ENCODE assay signal across 9 cellular contexts in the genomic region with DNA sequence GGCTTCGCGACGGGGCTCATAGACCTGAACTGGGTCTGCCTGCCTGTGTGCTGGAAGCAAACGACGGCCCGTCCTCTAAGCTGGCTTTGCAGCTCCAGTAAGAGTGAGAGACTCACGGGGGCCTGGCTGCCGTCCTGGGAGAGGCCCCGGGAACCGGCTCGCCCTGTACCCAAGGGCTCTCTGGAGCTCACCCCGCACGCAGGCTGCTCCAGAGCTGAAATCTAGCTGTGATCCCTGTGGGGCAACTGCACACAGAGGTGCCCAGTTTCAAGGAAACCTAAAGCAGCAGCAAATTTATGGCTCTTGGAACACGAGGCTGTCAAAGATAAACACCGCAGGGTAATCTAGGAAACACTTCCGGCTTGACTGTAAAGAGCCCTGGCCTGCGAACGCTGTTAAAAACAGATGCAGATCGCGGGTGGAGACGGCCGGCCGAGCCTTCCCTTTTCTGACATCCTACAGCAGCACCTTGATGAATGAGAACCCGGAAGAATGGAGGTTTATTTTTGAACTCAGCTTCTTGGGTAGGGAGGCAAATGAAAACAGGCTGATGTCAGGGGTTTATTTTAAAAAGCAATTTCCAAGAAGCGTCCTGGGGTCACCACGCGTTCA. TPM values are rescaled to one million over a fixed set of nuclear protein-coding genes. Genes with fewer than 3 reads are reported as not detected.
DNase-seq lines count a peak whose midpoint lies in the region; ATAC-seq, FAIRE-seq and TF ChIP-seq lines count a peak whose summit lies in the region.
"Had no signal": no experiment of that assay in that cellular context is flagged by ENCODE, and none has a peak within 500 bp of the region (broad histone marks: within the 10 kb centered on the region; RNA-seq: fewer than 3 reads in every experiment).

No MANE protein-coding gene starts in this region.

- no TSS peak for BruUV-seq in K562 (replicated peaks; lab: Mats Ljungman, UMichigan)

- DNase-seq in AG08396 (ENCODE audit: low spot score) (peak; percentile 62), LNCaP clone FGC (ENCODE audit: low read depth) (peak; percentile 81), K562 (ENCODE audit: extremely low read depth in 1 of 4, low spot score in 3 of 4) (peak; percentile 69 to 92 (median 81)), lung microvascular endothelial cell (ENCODE audit: low read depth in 2 of 2) (peak; percentile 48 to 71), WERI-Rb-1 (no peak)
- DNase-seq in effector memory CD4-positive, alpha-beta T cell = no peak

- peak; percentile 84; the same call in 1 of the 2 replicates for TF ChIP-seq EP300 in K562 (IDR thresholded peaks at IDR 0.05; ENCODE audit: low read length)

- intact Hi-C loops in K562 (cut with micrococcal nuclease) = loop anchor here (5.0 kb wide), 1 partner anchor 40 kb away; no protein-coding TSS in a partner anchor

- H3K9ac ChIP-seq in K562 (ENCODE audit: insufficient read depth in 1 of 2, low read depth in 2 of 2, low read length in 2 of 2) = peak overlapping the region; percentile 55 to 93

- CTCF ChIA-PET in K562 (lab: Yijun Ruan, JAX; ENCODE audit: low intra/inter-chr PET ratio) = interaction anchor here (0.6 kb wide), 1 partner anchor 46 kb away, joined by 4 read pairs; no protein-coding TSS in a partner anchor

- TF ChIP-seq CTCF in LNCaP clone FGC (IDR thresholded peaks at IDR 0.05; ENCODE audit: control insufficient read depth, extremely low read depth, insufficient read depth) = no peak
- no peak for TF ChIP-seq CTCF in K562 (IDR thresholded peaks at IDR 0.05 in 2 of 3, conservative IDR thresholded peaks at IDR 0.05 in 1 of 3; ENCODE audit: insufficient read depth in 2 of 3, low read depth in 1 of 3, low read length in 3 of 3)
- no peak for TF ChIP-seq CTCF in WERI-Rb-1 (IDR thresholded peaks at IDR 0.05; ENCODE audit: low read depth, low read length)

- no peaks in the 10 kb centered on the region for H4K20me1 ChIP-seq in K562 (replicated peaks; ENCODE audit: control insufficient read depth, insufficient read depth, low read length)

- POLR2A ChIA-PET in K562 (lab: Yijun Ruan, JAX) = interaction anchor here (0.6 to 3.3 kb wide), 6 partner anchors 9 to 591 kb away, joined by 3 to 12 read pairs (median 4); no protein-coding TSS in a partner anchor

- ATAC-seq in K562 (peak; percentile 87), HG02885 (IDR thresholded peaks at IDR 0.05; ENCODE audit: poor library complexity, unreplicated experiment) (no peak), GM18907 (IDR thresholded peaks at IDR 0.05; ENCODE audit: unreplicated experiment) (no peak)

- no peaks in the 10 kb centered on the region for H3K27me3 ChIP-seq in K562 (ENCODE audit: control insufficient read depth in 2 of 2, insufficient read depth in 2 of 2, low read length in 2 of 2)
- H3K27me3 ChIP-seq in WERI-Rb-1 (ENCODE audit: insufficient read depth, low read depth, severe bottlenecking) = no peaks in the 10 kb centered on the region
- H3K27me3 ChIP-seq in effector memory CD4-positive, alpha-beta T cell (replicated peaks; ENCODE audit: control insufficient read depth, insufficient read depth, low read length, poor library complexity, severe bottlenecking) = no peaks in the 10 kb centered on the region

- peak overlapping the region; percentile 53 for H3K4me2 ChIP-seq in K562 (ENCODE audit: insufficient read depth, low read length)

- no peak overlapping the region for H3K4me3 ChIP-seq in LNCaP clone FGC (ENCODE audit: low read depth, low read length)
- H3K4me3 ChIP-seq in K562 = no peak overlapping the region
- H3K4me3 ChIP-seq in WERI-Rb-1 (ENCODE audit: low read depth, low read length) = no peak overlapping the region
- no peak overlapping the region for H3K4me3 ChIP-seq in effector memory CD4-positive, alpha-beta T cell (ENCODE audit: insufficient read depth, low read depth, low read length, poor library complexity, severe bottlenecking)

- H3K9me3 ChIP-seq in K562 (replicated peaks; ENCODE audit: control insufficient read depth, insufficient read depth, low read depth, low read length) (no peaks in the 10 kb centered on the region), WERI-Rb-1 (ENCODE audit: severe bottlenecking) (no peaks in the 10 kb centered on the region)
- no peaks in the 10 kb centered on the region for H3K9me3 ChIP-seq in effector memory CD4-positive, alpha-beta T cell (ENCODE audit: control insufficient read depth, low read length)

- WGBS in K562 (ENCODE audit: insufficient coverage, low coverage, missing lambda C conversion rate) = 3% methylated on average over 18 of the region's 27 CpGs

- no peaks in the 10 kb centered on the region for H3K79me2 ChIP-seq in K562 (ENCODE audit: control insufficient read depth, insufficient read depth, low read length)

- H3K27ac ChIP-seq in K562 (ENCODE audit: extremely low read depth, low read depth, low read length) (peak overlapping the region; percentile 84), WERI-Rb-1 (no peak overlapping the region)
- no peak overlapping the region for H3K27ac ChIP-seq in effector memory CD4-positive, alpha-beta T cell (ENCODE audit: insufficient read depth, low read length, poor library complexity, severe bottlenecking)

- TF ChIP-seq RAD21 in K562 (CRISPR knock-in tag; conservative IDR thresholded peaks at IDR 0.05 in 1 of 2, IDR thresholded peaks at IDR 0.05 in 1 of 2) = 0 out of 4 replicates have a peak, but pooled peaks have one; percentile 12

- H3K36me3 ChIP-seq in K562 (ENCODE audit: control insufficient read depth, insufficient read depth, low read length) (no peaks in the 10 kb centered on the region; the same call in 2 of the 3 replicates), WERI-Rb-1 (no peaks in the 10 kb centered on the region)
- H3K36me3 ChIP-seq in effector memory CD4-positive, alpha-beta T cell (ENCODE audit: control insufficient read depth, insufficient read depth, low read length) = no peaks in the 10 kb centered on the region

- peaks cover 36 to 66% of the 10 kb centered on the region in 2 experiments for H3K4me1 ChIP-seq in K562 (replicated peaks in 1 of 2; ENCODE audit: control insufficient read depth in 2 of 2, insufficient read depth in 2 of 2, low read length in 2 of 2)
- H3K4me1 ChIP-seq in effector memory CD4-positive, alpha-beta T cell (ENCODE audit: control insufficient read depth, insufficient read depth, low read length, poor library complexity, severe bottlenecking) = peaks cover 32% of the 10 kb centered on the region

- TF ChIP-seq POLR2A in K562 (conservative IDR thresholded peaks at IDR 0.05) = peak; percentile 58; the same call in 1 of the 2 replicates

- in situ Hi-C loops in K562 (cut with MboI) = no loop called here

- H2AFZ ChIP-seq in K562 (ENCODE audit: low read depth, low read length) = peak overlapping the region; percentile 84

- FAIRE-seq in K562 (lab: Jason Lieb, UNC) = peak; percentile 95

- H3K9me1 ChIP-seq in K562 (ENCODE audit: control insufficient read depth, insufficient read depth, low read length) = no peaks in the 10 kb centered on the region

TF ChIP-seq in K562, 482 proteins besides CTCF, POLR2A, EP300 and RAD21 (continues in another document):
- TF ChIP-seq HDAC3 (IDR thresholded peaks at IDR 0.05; ENCODE audit: borderline replicate concordance, partially characterized antibody) = no peak
- TF ChIP-seq POLR2G (IDR thresholded peaks at IDR 0.05; ENCODE audit: low read depth, low read length) = peak; percentile 39; the same call in 1 of the 2 replicates
- TF ChIP-seq ZNF253 (CRISPR knock-in tag; conservative IDR thresholded peaks at IDR 0.05) = no peak
- 0 out of 2 replicates have a peak, but pooled peaks have one; percentile 51 for TF ChIP-seq NBN (IDR thresholded peaks at IDR 0.05; ENCODE audit: low read depth)
- TF ChIP-seq SNIP1 (IDR thresholded peaks at IDR 0.05; ENCODE audit: low read depth) = no peak
- TF ChIP-seq POLR3A (IDR thresholded peaks at IDR 0.05; ENCODE audit: borderline replicate concordance, extremely low read depth, insufficient read depth, insufficient read length) = no peak
- no peak for TF ChIP-seq ZKSCAN1 (IDR thresholded peaks at IDR 0.05; ENCODE audit: low read depth, low read length)
- peak; percentile 52 for TF ChIP-seq TAF1 (IDR thresholded peaks at IDR 0.05; ENCODE audit: control insufficient read depth, extremely low read depth, insufficient read depth, low read length, severe bottlenecking)
- no peak for TF ChIP-seq CHD1 (IDR thresholded peaks at IDR 0.05; ENCODE audit: low read length)
- TF ChIP-seq ZNF830 (CRISPR knock-in tag; IDR thresholded peaks at IDR 0.05) = 0 out of 2 replicates have a peak, but pooled peaks have one; percentile 38
- TF ChIP-seq SMARCA4 (IDR thresholded peaks at IDR 0.05) = peak; percentile 78
- TF ChIP-seq, protein P1, sequence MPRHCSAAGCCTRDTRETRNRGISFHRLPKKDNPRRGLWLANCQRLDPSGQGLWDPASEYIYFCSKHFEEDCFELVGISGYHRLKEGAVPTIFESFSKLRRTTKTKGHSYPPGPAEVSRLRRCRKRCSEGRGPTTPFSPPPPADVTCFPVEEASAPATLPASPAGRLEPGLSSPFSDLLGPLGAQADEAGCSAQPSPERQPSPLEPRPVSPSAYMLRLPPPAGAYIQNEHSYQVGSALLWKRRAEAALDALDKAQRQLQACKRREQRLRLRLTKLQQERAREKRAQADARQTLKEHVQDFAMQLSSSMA (CRISPR knock-in tag; IDR thresholded peaks at IDR 0.05) = no peak
- no peak for TF ChIP-seq CBX2 (IDR thresholded peaks at IDR 0.05; ENCODE audit: insufficient read depth, low read length, poor library complexity, severe bottlenecking)

RNA-seq across cellular contexts. Expression of a gene that starts 29.4 kb away (rescaled TPM):
- total RNA-seq in K562 (2011; cell fraction: chromatin; rRNA removed; ENCODE audit: low replicate concordance) = 0.07 and 0.12 TPM in 2 replicates
- 0.17 TPM in 1 of 2 replicates, not detected in the other for total RNA-seq in K562 (2011; cell fraction: nucleolus; rRNA removed)
- 0.07 and 0.08 TPM in 2 replicates for total RNA-seq in K562 (2011; cell fraction: nucleoplasm; rRNA removed)
- not detected in 2 replicates for total RNA-seq in K562 (2014; rRNA removed)
- total RNA-seq in K562 (2014; rRNA removed; fragmentation: Illumina TruSeq; extraction: Trizol) = not detected in 2 replicates
- total RNA-seq in K562 (2015; rRNA removed; fragmentation: Illumina TruSeq; extraction: Trizol) = not detected in 2 replicates
- not detected in 2 replicates for total RNA-seq in K562 (2021)
- polyA plus RNA-seq in K562 (2011; rRNA removed) = not detected in 2 replicates
- polyA plus RNA-seq in K562 (2011; cell fraction: cytosol; rRNA removed) = not detected in 2 replicates
- not detected in 2 replicates for polyA plus RNA-seq in K562 (2011; cell fraction: nucleus; rRNA removed)
- polyA plus RNA-seq in K562 (2012) = 0.04 and 0.08 TPM in 2 replicates
- polyA plus RNA-seq in K562 (2014; fragmentation: Illumina TruSeq; extraction: Trizol) = not detected in 2 replicates
- not detected for polyA plus RNA-seq in K562 (2014; fragmentation: Nextera tagmentation; extraction: Ambion mirVana)
- polyA plus RNA-seq in K562 (2014; rRNA removed) = not detected in 2 replicates
- 0.04 TPM in 1 of 2 replicates, not detected in the other for polyA minus RNA-seq in K562 (2011; rRNA and poly(A)+ RNA removed)
- not detected in 2 replicates for polyA minus RNA-seq in K562 (2011; cell fraction: cytosol; rRNA and poly(A)+ RNA removed)
- not detected in 2 replicates for polyA minus RNA-seq in K562 (2011; cell fraction: nucleus; rRNA and poly(A)+ RNA removed)
- total RNA-seq in lung microvascular endothelial cell = under 0.01 TPM in 1 of 2 replicates, not detected in the other
- total RNA-seq: G401 had no signal

Comparison
In these comparisons a context has a peak if more than half of its experiments do, and no peak if none do; other contexts are left out.
1. DNase-seq: peak in AG08396 (single experiment), LNCaP clone FGC (single experiment), K562 (4 of 4) and lung microvascular endothelial cell (2 of 2); none in WERI-Rb-1 (single experiment) and effector memory CD4-positive, alpha-beta T cell (0 of 3).